In genomic region chr9:14455243-14455642, GRCh38 we compare ENCODE assay signal across 1 cellular context.
A peak's percentile ranks its signal among the peaks of the same experiment; 100 is the strongest.
TF ChIP-seq lines count a peak whose summit lies in the region.

No MANE protein-coding gene starts in this region.

TF ChIP-seq in HEK293, 187 proteins besides CTCF, POLR2A, EP300 and RAD21 (continued from another document):
- TF ChIP-seq SP7 (tag by site-specific recombination; IDR thresholded peaks at IDR 0.05): peak; percentile 28; the same call in 1 of the 2 replicates
- no peak for TF ChIP-seq BCL11B (tag by site-specific recombination; IDR thresholded peaks at IDR 0.05; ENCODE audit: low read depth)
